8 cellular contexts compared by ENCODE assay signal in genomic region chr9:5832543-5833529, GRCh38. TPM values are rescaled to one million over a fixed set of nuclear protein-coding genes. Genes with fewer than 3 reads are reported as not detected.
DNase-seq lines count a peak whose midpoint lies in the region; ATAC-seq and TF ChIP-seq lines count a peak whose summit lies in the region.

A gene with protein sequence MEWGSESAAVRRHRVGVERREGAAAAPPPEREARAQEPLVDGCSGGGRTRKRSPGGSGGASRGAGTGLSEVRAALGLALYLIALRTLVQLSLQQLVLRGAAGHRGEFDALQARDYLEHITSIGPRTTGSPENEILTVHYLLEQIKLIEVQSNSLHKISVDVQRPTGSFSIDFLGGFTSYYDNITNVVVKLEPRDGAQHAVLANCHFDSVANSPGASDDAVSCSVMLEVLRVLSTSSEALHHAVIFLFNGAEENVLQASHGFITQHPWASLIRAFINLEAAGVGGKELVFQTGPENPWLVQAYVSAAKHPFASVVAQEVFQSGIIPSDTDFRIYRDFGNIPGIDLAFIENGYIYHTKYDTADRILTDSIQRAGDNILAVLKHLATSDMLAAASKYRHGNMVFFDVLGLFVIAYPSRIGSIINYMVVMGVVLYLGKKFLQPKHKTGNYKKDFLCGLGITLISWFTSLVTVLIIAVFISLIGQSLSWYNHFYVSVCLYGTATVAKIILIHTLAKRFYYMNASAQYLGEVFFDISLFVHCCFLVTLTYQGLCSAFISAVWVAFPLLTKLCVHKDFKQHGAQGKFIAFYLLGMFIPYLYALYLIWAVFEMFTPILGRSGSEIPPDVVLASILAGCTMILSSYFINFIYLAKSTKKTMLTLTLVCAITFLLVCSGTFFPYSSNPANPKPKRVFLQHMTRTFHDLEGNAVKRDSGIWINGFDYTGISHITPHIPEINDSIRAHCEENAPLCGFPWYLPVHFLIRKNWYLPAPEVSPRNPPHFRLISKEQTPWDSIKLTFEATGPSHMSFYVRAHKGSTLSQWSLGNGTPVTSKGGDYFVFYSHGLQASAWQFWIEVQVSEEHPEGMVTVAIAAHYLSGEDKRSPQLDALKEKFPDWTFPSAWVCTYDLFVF (minus strand): TSS chr9:5833117. CDS start chr9:5833027, 90 bp downstream.

- no peaks in the 10 kb centered on the region for H3K9me3 ChIP-seq in right atrium auricular region
- H3K9me3 ChIP-seq in uterus: no peaks in the 10 kb centered on the region

- peak within 1 kb of the TSS; percentile 88 to 91 for H3K4me3 ChIP-seq in right atrium auricular region
- peak within 1 kb of the TSS; percentile 53 to 73 for H3K4me3 ChIP-seq in uterus

- H3K27me3 ChIP-seq in right atrium auricular region: no peaks in the 10 kb centered on the region
- no peaks in the 10 kb centered on the region for H3K27me3 ChIP-seq in uterus

- DNase-seq in NCI-H146 (lab: John Stamatoyannopoulos, UW): peak; percentile 92
- DNase-seq in amygdala (lab: John Stamatoyannopoulos, UW): peak; percentile 19 to 95 (median 85)
- DNase-seq in right atrium auricular region (ENCODE audit: low spot score): peak; percentile 86
- DNase-seq in putamen (ENCODE audit: low spot score): peak; percentile 93
- peak; percentile 86 to 91 for DNase-seq in uterus

- peak within 1 kb of the TSS; percentile 94 for H3K4me3 Mint-ChIP-seq in T-helper 1 cell treated with Interleukin-12 subunit alpha and Interleukin-12 subunit beta and Interleukin-4 antibody, amounts not matched to agents 30 μg/mL and 1 μg/mL, for 36 hours

- TF ChIP-seq CTCF in right atrium auricular region (IDR thresholded peaks at IDR 0.05): peak; percentile 89 to 94
- peak; percentile 79 to 94 (median 88) for TF ChIP-seq CTCF in uterus (IDR thresholded peaks at IDR 0.05)

- H3K27ac ChIP-seq in right atrium auricular region: peak within 1 kb of the TSS; percentile 68 to 81
- peak within 1 kb of the TSS; percentile 62 to 85 for H3K27ac ChIP-seq in uterus

- H3K9me3 Mint-ChIP-seq in T-helper 1 cell treated with Interleukin-12 subunit alpha and Interleukin-12 subunit beta and Interleukin-4 antibody, amounts not matched to agents 30 μg/mL and 1 μg/mL, for 36 hours: no peaks in the 10 kb centered on the region

- H3K36me3 ChIP-seq in right atrium auricular region (no peaks in the 10 kb centered on the region), uterus (no peaks in the 10 kb centered on the region)

- H3K4me1 Mint-ChIP-seq in T-helper 1 cell treated with Interleukin-12 subunit alpha and Interleukin-12 subunit beta and Interleukin-4 antibody, amounts not matched to agents 30 μg/mL and 1 μg/mL, for 36 hours (ENCODE audit: low read depth): peaks cover 37% of the 10 kb centered on the region

- ATAC-seq in GM18498 (IDR thresholded peaks at IDR 0.05; ENCODE audit: unreplicated experiment) (peak; percentile 81), HG02884 (IDR thresholded peaks at IDR 0.05; ENCODE audit: unreplicated experiment) (peak; percentile 87)

- peaks cover 22% of the 10 kb centered on the region for H3K36me3 Mint-ChIP-seq in T-helper 1 cell treated with Interleukin-12 subunit alpha and Interleukin-12 subunit beta and Interleukin-4 antibody, amounts not matched to agents 30 μg/mL and 1 μg/mL, for 36 hours (ENCODE audit: low read depth)

- H3K4me1 ChIP-seq in right atrium auricular region (peaks cover 0 to 23% of the 10 kb centered on the region in 2 donors), uterus (peaks cover 0 to 9% of the 10 kb centered on the region in 2 donors)

- H3K27me3 Mint-ChIP-seq in T-helper 1 cell treated with Interleukin-12 subunit alpha and Interleukin-12 subunit beta and Interleukin-4 antibody, amounts not matched to agents 30 μg/mL and 1 μg/mL, for 36 hours (ENCODE audit: low read depth): no peaks in the 10 kb centered on the region

- TF ChIP-seq POLR2A in uterus (IDR thresholded peaks at IDR 0.05): peak in 1 of 2 donors; percentile 54

- H3K27ac Mint-ChIP-seq in T-helper 1 cell treated with Interleukin-12 subunit alpha and Interleukin-12 subunit beta and Interleukin-4 antibody, amounts not matched to agents 30 μg/mL and 1 μg/mL, for 36 hours: peak within 1 kb of the TSS; percentile 88

- intact Hi-C loops in uterus (cut with DNase I; ENCODE audit: low total_unique reads): no loop called here

RNA-seq across cellular contexts. Expression of the gene that starts here (rescaled TPM):
- total RNA-seq in right atrium auricular region: 10 to 100 TPM; 10.8 to 27.8 TPM
- total RNA-seq in uterus: 10 to 100 TPM in 2 of 4 donors, 1 to 10 TPM in 2; 7.9 to 34.9 (median 11.5) TPM

Comparison
In these comparisons a context has a peak if more than half of its experiments do, and no peak if none do; other contexts are left out.
1. Peak in every context shown above with its lines: DNase-seq, ATAC-seq, H3K4me3 ChIP-seq and H3K27ac ChIP-seq.